11 cellular contexts compared by ENCODE assay signal in genomic region chr10:3836222-3836820, GRCh38. TPM values are rescaled to one million over a fixed set of nuclear protein-coding genes. Genes with fewer than 3 reads are reported as not detected.
DNase-seq lines count a peak whose midpoint lies in the region; ATAC-seq and TF ChIP-seq lines count a peak whose summit lies in the region.
"Had no signal": no experiment of that assay in that cellular context is flagged by ENCODE, and none has a peak within 500 bp of the region (broad histone marks: within the 10 kb centered on the region; RNA-seq: fewer than 3 reads in every experiment).

No MANE protein-coding gene starts in this region.

- H3K9me3 ChIP-seq in SK-N-SH (no peaks in the 10 kb centered on the region), neutrophil (no peaks in the 10 kb centered on the region)
- H3K9me3 ChIP-seq: ovary had no signal

- no peak overlapping the region for H3K27ac Mint-ChIP-seq in GM23338

- no peak overlapping the region for H3K4me3 Mint-ChIP-seq in GM23338

- H3K27ac ChIP-seq in SK-N-SH (ENCODE audit: low read depth in 2 of 2, low read length in 1 of 2) (no peak overlapping the region; a peak in 1 of 4 replicates), GM23338 (ENCODE audit: low read depth) (no peak overlapping the region), neutrophil (peak overlapping the region; percentile 42)
- H3K27ac ChIP-seq: 22Rv1, ovary had no signal

- H3K4me1 Mint-ChIP-seq in GM23338 = no peaks in the 10 kb centered on the region

- H3K9me2 ChIP-seq in SK-N-SH (no peaks in the 10 kb centered on the region), GM23338 (ENCODE audit: insufficient read depth) (0 out of 2 replicates have a peak, but pooled peaks cover 4% of the 10 kb centered on the region)

- H3K4me1 ChIP-seq in SK-N-SH (ENCODE audit: control insufficient read depth in 1 of 2, insufficient read depth in 2 of 2, low read depth in 1 of 2, low read length in 1 of 2) = peaks cover 7 to 20% of the 10 kb centered on the region in 2 experiments
- no peaks in the 10 kb centered on the region; the same call in 1 of the 2 replicates for H3K4me1 ChIP-seq in GM23338 (ENCODE audit: insufficient read depth)
- H3K4me1 ChIP-seq in neutrophil (ENCODE audit: control insufficient read depth in 1 of 2, insufficient read depth in 1 of 2, low read depth in 1 of 2, low read length in 1 of 2) = peaks cover 13 to 19% of the 10 kb centered on the region in 2 experiments

- peaks cover 2% of the 10 kb centered on the region for H3K27me3 Mint-ChIP-seq in GM23338 (ENCODE audit: insufficient read depth, low read depth, poor library complexity)

- no peak for TF ChIP-seq RAD21 in SK-N-SH (IDR thresholded peaks at IDR 0.05; ENCODE audit: low read length)

- H3K36me3 Mint-ChIP-seq in GM23338 (ENCODE audit: low read depth) = no peaks in the 10 kb centered on the region

- POLR2A ChIA-PET in SK-N-SH (lab: Yijun Ruan, JAX) = no interaction called here

- H3K9ac ChIP-seq in SK-N-SH = no peak overlapping the region

- 84% methylated on average over 2 of the region's 2 CpGs for WGBS in SK-N-SH (ENCODE audit: low lambda C conversion rate)

- H3K4me2 ChIP-seq in SK-N-SH (no peak overlapping the region), GM23338 (no peak overlapping the region)

- H3K36me3 ChIP-seq in SK-N-SH (replicated peaks in 1 of 2; ENCODE audit: control insufficient read depth in 1 of 2, insufficient read depth in 2 of 2, low read length in 1 of 2) (no peaks in the 10 kb centered on the region), GM23338 (ENCODE audit: insufficient read depth) (no peaks in the 10 kb centered on the region), neutrophil (no peaks in the 10 kb centered on the region)
- H3K36me3 ChIP-seq: ovary had no signal

- no peaks in the 10 kb centered on the region for H3K9me3 Mint-ChIP-seq in GM23338

- H3F3A ChIP-seq in SK-N-SH (replicated peaks; ENCODE audit: insufficient read depth) (peaks cover 14% of the 10 kb centered on the region), GM23338 (replicated peaks; ENCODE audit: low read depth) (no peaks in the 10 kb centered on the region)

- H3K79me2 ChIP-seq in SK-N-SH (ENCODE audit: insufficient read depth) (no peaks in the 10 kb centered on the region), GM23338 (replicated peaks; ENCODE audit: insufficient read depth) (no peaks in the 10 kb centered on the region)

- no peak for TF ChIP-seq CTCF in SK-N-SH (IDR thresholded peaks at IDR 0.05)
- TF ChIP-seq CTCF in GM23338 (conservative IDR thresholded peaks at IDR 0.05; ENCODE audit: low read depth in 2 of 2) = no peak
- TF ChIP-seq CTCF in neutrophil (IDR thresholded peaks at IDR 0.05) = no peak

- DNase-seq in SK-N-SH (no peak), GM23338 (ENCODE audit: low spot score) (no peak), OCI-M1 (lab: John Stamatoyannopoulos, UW) (peak; percentile 61), NCI-H2196 treated with DMSO at 0.1 percent for 48 hours (lab: John Stamatoyannopoulos, UW; ENCODE audit: unreplicated experiment) (no peak), NCI-H446 (lab: John Stamatoyannopoulos, UW) (no peak)
- DNase-seq: NCI-H1105 treated with DMSO at 0.1 percent for 48 hours, ovary had no signal

- CTCF ChIA-PET in SK-N-SH (lab: Yijun Ruan, JAX) = interaction anchor here (0.9 to 1.7 kb wide), 3 partner anchors 12 to 155 kb away, joined by 3 to 4 read pairs (median 3); no protein-coding TSS in a partner anchor

- H2AFZ ChIP-seq in SK-N-SH (ENCODE audit: low read depth) (peak overlapping the region; percentile 24; the same call in 1 of the 2 replicates), GM23338 (peak overlapping the region; percentile 87; the same call in 1 of the 2 replicates)

- no peaks in the 10 kb centered on the region for H3K27me3 ChIP-seq in SK-N-SH (ENCODE audit: insufficient read depth)
- no peaks in the 10 kb centered on the region for H3K27me3 ChIP-seq in GM23338 (ENCODE audit: insufficient read depth)
- H3K27me3 ChIP-seq in neutrophil = no peaks in the 10 kb centered on the region
- H3K27me3 ChIP-seq: ovary had no signal

- TF ChIP-seq EP300 in SK-N-SH (IDR thresholded peaks at IDR 0.05; ENCODE audit: borderline replicate concordance in 1 of 2, low read depth in 1 of 2, low read length in 1 of 2) = no peak

- H3K4me3 ChIP-seq in SK-N-SH (ENCODE audit: low read depth in 2 of 2, low read length in 1 of 2) (no peak overlapping the region), GM23338 (no peak overlapping the region), neutrophil (ENCODE audit: low read depth in 1 of 2, low read length in 1 of 2) (no peak overlapping the region)
- H3K4me3 ChIP-seq: ovary had no signal

- no peak for ATAC-seq in SK-N-SH treated with all-trans-retinoic acid at 6 μM for 48 hours
- ATAC-seq in GM23338 = no peak
- no peak for ATAC-seq in HG03521 (IDR thresholded peaks at IDR 0.05; ENCODE audit: unreplicated experiment)

- H4K20me1 ChIP-seq in SK-N-SH (ENCODE audit: insufficient read depth) (no peaks in the 10 kb centered on the region), GM23338 (replicated peaks; ENCODE audit: insufficient read depth) (no peaks in the 10 kb centered on the region)

TF ChIP-seq in SK-N-SH, 30 proteins besides CTCF, POLR2A, EP300 and RAD21 (continues in another document):
- no peak for TF ChIP-seq PBX3 (IDR thresholded peaks at IDR 0.05)

TF ChIP-seq in SK-N-SH treated with all-trans-retinoic acid at 6 μM for 48 hours, 23 proteins besides CTCF, POLR2A, EP300 and RAD21 (continues in another document):
- no peak for TF ChIP-seq CREB5 (CRISPR knock-in tag; IDR thresholded peaks at IDR 0.05; ENCODE audit: low read depth)
- no peak for TF ChIP-seq POU6F1 (CRISPR knock-in tag; IDR thresholded peaks at IDR 0.05; ENCODE audit: borderline replicate concordance, low read depth)

TF ChIP-seq in GM23338, 12 proteins besides CTCF, POLR2A, EP300 and RAD21:
- TF ChIP-seq REST (IDR thresholded peaks at IDR 0.05; ENCODE audit: unreplicated experiment) (no peak), ZNF114 (CRISPR knock-in tag; IDR thresholded peaks at IDR 0.05) (no peak), ETS1 (IDR thresholded peaks at IDR 0.05) (no peak), EZH2phosphoT487 (IDR thresholded peaks at IDR 0.05; ENCODE audit: unreplicated experiment) (no peak), ZNF331 (CRISPR knock-in tag; IDR thresholded peaks at IDR 0.05; ENCODE audit: low read depth) (no peak), STAT1 (IDR thresholded peaks at IDR 0.05; ENCODE audit: unreplicated experiment) (no peak), CREB1 (CRISPR knock-in tag; IDR thresholded peaks at IDR 0.05; ENCODE audit: low read depth) (no peak), EZH2 (IDR thresholded peaks at IDR 0.05; ENCODE audit: low read depth, unreplicated experiment) (no peak), POLR2AphosphoS5 (IDR thresholded peaks at IDR 0.05; ENCODE audit: low read depth) (no peak)

RNA-seq across cellular contexts. Expression of gene KLF6, which starts 51.3 kb away (rescaled TPM):
- polyA plus RNA-seq in SK-N-SH (2012; rRNA removed) (127 and 148 TPM in 2 replicates), GM23338 (2016; fragmentation: Nextera tagmentation; extraction: Ambion mirVana) (25.7 and 35.4 TPM in 2 replicates)
- 72.3 and 76.2 TPM in 2 replicates for polyA plus RNA-seq in SK-N-SH (2012; cell fraction: cytosol; rRNA removed)
- 687 and 844 TPM in 2 replicates for polyA plus RNA-seq in SK-N-SH (2012; cell fraction: nucleus; rRNA removed)
- 18.0 and 19.6 TPM in 2 replicates for total RNA-seq in GM23338 (2014; rRNA removed; shearing (Covaris generic))
